In the genomic region with DNA sequence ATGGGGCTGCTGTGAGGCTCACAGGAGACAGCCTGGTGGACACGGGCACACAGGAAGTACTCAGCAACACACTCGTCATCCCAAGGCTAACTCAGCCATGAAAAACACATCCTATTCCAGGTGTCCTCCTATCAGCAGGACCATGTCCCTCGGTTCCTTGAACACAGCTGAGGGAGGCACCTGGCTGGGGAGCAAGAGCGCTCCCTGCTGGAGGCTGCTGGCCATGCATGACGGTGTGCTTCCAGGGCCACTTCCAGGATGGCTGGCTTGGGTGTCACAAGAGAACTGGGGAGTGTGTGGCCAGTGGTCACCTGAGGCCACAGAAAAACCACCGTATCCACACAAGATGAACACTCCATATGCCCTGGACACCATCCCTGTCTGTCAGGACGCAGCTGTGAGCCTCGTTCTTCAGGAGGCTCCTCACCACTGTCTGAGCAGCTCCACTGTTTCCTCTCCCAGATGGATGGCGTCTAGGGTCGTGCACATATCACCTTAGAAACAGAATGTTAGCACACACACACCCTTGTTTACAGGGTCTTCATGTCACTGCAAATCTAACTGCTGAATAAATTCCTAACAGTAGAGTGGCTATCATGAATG, we compare ENCODE assay signal across 9 cellular contexts. TPM values are rescaled to one million over a fixed set of nuclear protein-coding genes. Genes with fewer than 3 reads are reported as not detected.
A peak's percentile ranks its signal among the peaks of the same experiment; 100 is the strongest.
DNase-seq lines count a peak whose midpoint lies in the region; ATAC-seq and TF ChIP-seq lines count a peak whose summit lies in the region.
"Had no signal": no experiment of that assay in that cellular context is flagged by ENCODE, and none has a peak within 500 bp of the region (broad histone marks: within the 10 kb centered on the region; RNA-seq: fewer than 3 reads in every experiment).

No MANE protein-coding gene starts in this region.

- no peak overlapping the region for H3K4me3 Mint-ChIP-seq in CD8-positive, alpha-beta T cell

- no peaks in the 10 kb centered on the region for H3K4me1 ChIP-seq in CD8-positive, alpha-beta T cell (ENCODE audit: insufficient read depth, low read length)
- H3K4me1 ChIP-seq in HAP-1 (no peaks in the 10 kb centered on the region), NT2/D1 (ENCODE audit: insufficient read depth, insufficient read length) (peaks cover 4% of the 10 kb centered on the region)

- in situ Hi-C loops in HAP-1 (cut with MboI; ENCODE audit: low sequenced_read_pairs), result no loop called here

- H3K27me3 ChIP-seq in CD8-positive, alpha-beta T cell (ENCODE audit: insufficient read depth, low read length), result no peaks in the 10 kb centered on the region
- H3K27me3 ChIP-seq in HAP-1 (ENCODE audit: low read depth), result no peaks in the 10 kb centered on the region
- no peaks in the 10 kb centered on the region for H3K27me3 ChIP-seq in NT2/D1 (ENCODE audit: insufficient read depth, insufficient read length)

- no peak overlapping the region for H3K9ac ChIP-seq in NT2/D1 (ENCODE audit: insufficient read length, low read depth)

- TF ChIP-seq CTCF in CD8-positive, alpha-beta T cell (IDR thresholded peaks at IDR 0.05), result peak; percentile 92

- H3K27ac Mint-ChIP-seq in CD8-positive, alpha-beta T cell, result no peak overlapping the region

- no peaks in the 10 kb centered on the region for H3K4me1 Mint-ChIP-seq in CD8-positive, alpha-beta T cell (ENCODE audit: low read depth)

- no peaks in the 10 kb centered on the region for H3K36me3 Mint-ChIP-seq in CD8-positive, alpha-beta T cell

- ATAC-seq in CD8-positive, alpha-beta T cell, result peak; percentile 97
- ATAC-seq in HG03354 (IDR thresholded peaks at IDR 0.05; ENCODE audit: poor library complexity, severe bottlenecking, unreplicated experiment), result no peak

- peak; percentile 47 to 85 (median 69) for DNase-seq in CD8-positive, alpha-beta T cell
- peak; percentile 34 to 78 for DNase-seq in HAP-1 (ENCODE audit: low spot score in 2 of 2)
- peak; percentile 63 for DNase-seq in NT2/D1 (ENCODE audit: low read depth, low spot score)
- peak; percentile 61 for DNase-seq in activated T-cell treated with anti-CD3 and anti-CD28 coated beads for 48 hours (ENCODE audit: low read depth)
- peak; percentile 68 to 86 for DNase-seq in erythroblast (lab: John Stamatoyannopoulos, UW)
- peak; percentile 70 for DNase-seq in myocyte (ENCODE audit: low read depth)
- DNase-seq in stimulated activated CD8-positive, alpha-beta memory T cell treated with anti-CD3 and anti-CD28 coated beads, Interleukin-4, amount 100 ng/mL, for 24 hours (ENCODE audit: low read depth), result peak; percentile 62

- H3K27me3 Mint-ChIP-seq in CD8-positive, alpha-beta T cell (ENCODE audit: low read depth), result no peaks in the 10 kb centered on the region

- POLR2A ChIA-PET in CD8-positive, alpha-beta T cell (lab: Charles Lee), result interaction anchor here (2.2 kb wide), 1 partner anchor 121 kb away, joined by 7 read pairs; no protein-coding TSS in a partner anchor

- intact Hi-C loops in CD8-positive, alpha-beta T cell (cut with DNase I, micrococcal nuclease), result loop anchor here (1.0 to 5.0 kb wide), 6 partner anchors 21 to 181 kb away; a partner anchor contains a TSS

- no peak overlapping the region for H3K4me3 ChIP-seq in CD8-positive, alpha-beta T cell (ENCODE audit: low read depth, low read length)
- H3K4me3 ChIP-seq in HAP-1, result no peak overlapping the region
- H3K4me3 ChIP-seq in NT2/D1 (ENCODE audit: insufficient read length, low read depth), result no peak overlapping the region
- H3K4me3 ChIP-seq: SK-N-MC had no signal

- no peak overlapping the region for H3K27ac ChIP-seq in CD8-positive, alpha-beta T cell (ENCODE audit: low read depth, low read length)
- H3K27ac ChIP-seq: SK-N-MC had no signal

- H3K9me3 ChIP-seq in CD8-positive, alpha-beta T cell (ENCODE audit: low read length), result no peaks in the 10 kb centered on the region
- H3K9me3 ChIP-seq in HAP-1, result no peaks in the 10 kb centered on the region
- H3K9me3 ChIP-seq in NT2/D1 (ENCODE audit: insufficient read depth, low read length), result 0 out of 2 replicates have a peak, but pooled peaks cover 4% of the 10 kb centered on the region

- no peak for TF ChIP-seq POLR2A in erythroblast (IDR thresholded peaks at IDR 0.05; ENCODE audit: low read length)

- H3K36me3 ChIP-seq in CD8-positive, alpha-beta T cell (ENCODE audit: insufficient read depth, low read length), result no peaks in the 10 kb centered on the region
- peaks cover 49% of the 10 kb centered on the region for H3K36me3 ChIP-seq in HAP-1 (replicated peaks)
- peaks cover 86% of the 10 kb centered on the region for H3K36me3 ChIP-seq in NT2/D1 (ENCODE audit: insufficient read depth, insufficient read length, low read length)

- CTCF ChIA-PET in CD8-positive, alpha-beta T cell (lab: Charles Lee), result interaction anchor here (0.6 to 8.2 kb wide), 29 partner anchors 9 to 190 kb away, joined by 3 to 164 read pairs (median 5); a partner anchor contains a TSS

- no peaks in the 10 kb centered on the region for H3K9me3 Mint-ChIP-seq in CD8-positive, alpha-beta T cell

RNA-seq across cellular contexts. Expression of a gene that starts 31.0 kb away (rescaled TPM):
- under 1 TPM; 0.24 to 0.42 TPM for total RNA-seq in CD8-positive, alpha-beta T cell
- 1.2 and 1.3 TPM in 2 replicates for total RNA-seq in myocyte
- polyA plus RNA-seq in myocyte (2012), result 2.8 TPM
